12 cellular contexts compared by ENCODE assay signal in genomic region chr21:25234857-25235801, GRCh38.
A peak's percentile ranks its signal among the peaks of the same experiment; 100 is the strongest.
DNase-seq lines count a peak whose midpoint lies in the region; ATAC-seq and TF ChIP-seq lines count a peak whose summit lies in the region.
"Had no signal": no experiment of that assay in that cellular context is flagged by ENCODE, and none has a peak within 500 bp of the region (broad histone marks: within the 10 kb centered on the region; RNA-seq: fewer than 3 reads in every experiment).

No MANE protein-coding gene starts in this region.

- H3K4me1 ChIP-seq in mammary epithelial cell (ENCODE audit: insufficient read depth, low read length) (no peaks in the 10 kb centered on the region), right atrium auricular region (no peaks in the 10 kb centered on the region)
- no peaks in the 10 kb centered on the region for H3K4me1 ChIP-seq in naive thymus-derived CD4-positive, alpha-beta T cell (ENCODE audit: control insufficient read depth in 2 of 2, insufficient read depth in 2 of 2, low read length in 2 of 2)
- H3K4me1 ChIP-seq: parathyroid adenoma, tibial artery had no signal

- intact Hi-C loops in mammary epithelial cell (cut with micrococcal nuclease), result no loop called here
- intact Hi-C loops in naive thymus-derived CD4-positive, alpha-beta T cell (cut with micrococcal nuclease), result no loop called here

- H3K4me2 ChIP-seq in mammary epithelial cell (ENCODE audit: insufficient read depth, low read depth, low read length), result no peak overlapping the region

- TF ChIP-seq CTCF in GM12865 (IDR thresholded peaks at IDR 0.05; ENCODE audit: insufficient read depth, low read depth, low read length, missing control alignments) (no peak), mammary epithelial cell (conservative IDR thresholded peaks at IDR 0.05 in 1 of 2, IDR thresholded peaks at IDR 0.05 in 1 of 2; ENCODE audit: extremely low read depth in 1 of 2, insufficient read depth in 1 of 2, low read depth in 1 of 2, low read length in 2 of 2) (no peak), right atrium auricular region (IDR thresholded peaks at IDR 0.05) (no peak)

- DNase-seq in GM12865 (ENCODE audit: low read depth), result peak; percentile 29
- peak; percentile 20 for DNase-seq in M059J (ENCODE audit: low read depth)
- no peak for DNase-seq in hippocampal formation (lab: John Stamatoyannopoulos, UW)
- no peak for DNase-seq in mammary epithelial cell
- no peak for DNase-seq in naive thymus-derived CD4-positive, alpha-beta T cell
- DNase-seq in right atrium auricular region (ENCODE audit: low spot score), result no peak
- DNase-seq: foreskin melanocyte, NCI-H82, tibial artery had no signal

- H3K9me3 Mint-ChIP-seq in naive thymus-derived CD4-positive, alpha-beta T cell, result peaks cover 3 to 28% (median 7%) of the 10 kb centered on the region in 11 donors

- H3K4me3 ChIP-seq in GM12865 (ENCODE audit: low read depth, low read length), result no peak overlapping the region
- H3K4me3 ChIP-seq in mammary epithelial cell (replicated peaks in 1 of 3; ENCODE audit: insufficient read depth in 1 of 3, low read depth in 2 of 3, low read length in 3 of 3), result no peak overlapping the region
- no peak overlapping the region for H3K4me3 ChIP-seq in naive thymus-derived CD4-positive, alpha-beta T cell (ENCODE audit: low read length)
- no peak overlapping the region for H3K4me3 ChIP-seq in right atrium auricular region
- H3K4me3 ChIP-seq: tibial artery had no signal

- no peak overlapping the region for H3K4me3 Mint-ChIP-seq in naive thymus-derived CD4-positive, alpha-beta T cell

- no peaks in the 10 kb centered on the region for H3K79me2 ChIP-seq in mammary epithelial cell (ENCODE audit: insufficient read depth, low read length)
- H3K79me2 ChIP-seq: parathyroid adenoma had no signal

- no peaks in the 10 kb centered on the region for H3K36me3 Mint-ChIP-seq in naive thymus-derived CD4-positive, alpha-beta T cell

- POLR2A ChIA-PET in naive thymus-derived CD4-positive, alpha-beta T cell (lab: Charles Lee), result no interaction called here

- in situ Hi-C loops in mammary epithelial cell (cut with MboI; ENCODE audit: low sequenced_read_pairs in 2 of 2), result no loop called here

- H3K9me3 ChIP-seq in mammary epithelial cell (replicated peaks; ENCODE audit: insufficient read depth, low read length) (peaks cover 16% of the 10 kb centered on the region), right atrium auricular region (peaks cover 0 to 23% of the 10 kb centered on the region in 2 donors)
- no peaks in the 10 kb centered on the region for H3K9me3 ChIP-seq in naive thymus-derived CD4-positive, alpha-beta T cell (ENCODE audit: control insufficient read depth in 2 of 3, low read length in 3 of 3)
- H3K9me3 ChIP-seq: tibial artery had no signal

- no peak overlapping the region for H3K27ac ChIP-seq in mammary epithelial cell (ENCODE audit: insufficient read depth, low read depth, low read length)
- H3K27ac ChIP-seq in naive thymus-derived CD4-positive, alpha-beta T cell (ENCODE audit: low read depth, low read length), result no peak overlapping the region
- no peak overlapping the region for H3K27ac ChIP-seq in right atrium auricular region
- H3K27ac ChIP-seq: parathyroid adenoma, tibial artery had no signal

- no peak overlapping the region for H3K9ac ChIP-seq in mammary epithelial cell (ENCODE audit: insufficient read depth, low read length)
- H3K9ac ChIP-seq: parathyroid adenoma had no signal

- 26% methylated on average over 4 of the region's 4 CpGs for WGBS in mammary epithelial cell (ENCODE audit: low coverage, missing lambda C conversion rate)

- no peaks in the 10 kb centered on the region for H4K20me1 ChIP-seq in mammary epithelial cell (ENCODE audit: insufficient read depth, low read length)

- H3K27me3 Mint-ChIP-seq in naive thymus-derived CD4-positive, alpha-beta T cell, result peaks cover 0 to 8% (median 0%) of the 10 kb centered on the region in 5 donors

- CTCF ChIA-PET in mammary epithelial cell (lab: Charles Lee; ENCODE audit: low non-redundant PET), result no interaction called here
- CTCF ChIA-PET in naive thymus-derived CD4-positive, alpha-beta T cell (lab: Charles Lee), result no interaction called here

- no peak overlapping the region for H3K27ac Mint-ChIP-seq in naive thymus-derived CD4-positive, alpha-beta T cell

- H3K4me1 Mint-ChIP-seq in naive thymus-derived CD4-positive, alpha-beta T cell, result peaks cover 0 to 3% (median 0%) of the 10 kb centered on the region in 7 donors

- H2AFZ ChIP-seq in mammary epithelial cell (ENCODE audit: low read depth, low read length), result no peak overlapping the region
- H2AFZ ChIP-seq: parathyroid adenoma had no signal

- dilution Hi-C loops in mammary epithelial cell (cut with HindIII; ENCODE audit: low sequenced_read_pairs), result no loop called here

- BruUV-seq in mammary epithelial cell (replicated peaks; lab: Mats Ljungman, UMichigan), result no TSS peak

- peak; percentile 95 for ATAC-seq in GM19397 (IDR thresholded peaks at IDR 0.05; ENCODE audit: unreplicated experiment)
- peak; percentile 92 for ATAC-seq in HG02852 (IDR thresholded peaks at IDR 0.05; ENCODE audit: unreplicated experiment)
- ATAC-seq in naive thymus-derived CD4-positive, alpha-beta T cell, result no peak

- H3K27me3 ChIP-seq in mammary epithelial cell (ENCODE audit: insufficient read depth, low read length) (no peaks in the 10 kb centered on the region), right atrium auricular region (no peaks in the 10 kb centered on the region)
- H3K27me3 ChIP-seq in naive thymus-derived CD4-positive, alpha-beta T cell (ENCODE audit: control insufficient read depth in 2 of 2, insufficient read depth in 2 of 2, low read length in 2 of 2), result no peaks in the 10 kb centered on the region
- H3K27me3 ChIP-seq: tibial artery had no signal

- no peaks in the 10 kb centered on the region for H3K36me3 ChIP-seq in mammary epithelial cell (ENCODE audit: insufficient read depth, low read length)
- no peaks in the 10 kb centered on the region for H3K36me3 ChIP-seq in naive thymus-derived CD4-positive, alpha-beta T cell (ENCODE audit: control insufficient read depth in 2 of 3, insufficient read depth in 3 of 3, low read length in 3 of 3)
- no peaks in the 10 kb centered on the region for H3K36me3 ChIP-seq in right atrium auricular region
- H3K36me3 ChIP-seq: tibial artery had no signal

Comparison
In these comparisons a context has a peak if more than half of its experiments do, and no peak if none do; other contexts are left out.
1. DNase-seq: peak in GM12865 (single experiment) and M059J (single experiment); none in hippocampal formation (0 of 2), mammary epithelial cell (single experiment), naive thymus-derived CD4-positive, alpha-beta T cell (0 of 9) and right atrium auricular region (single experiment).